Comparison of ENCODE assay signal across 26 cellular contexts in the genomic region with DNA sequence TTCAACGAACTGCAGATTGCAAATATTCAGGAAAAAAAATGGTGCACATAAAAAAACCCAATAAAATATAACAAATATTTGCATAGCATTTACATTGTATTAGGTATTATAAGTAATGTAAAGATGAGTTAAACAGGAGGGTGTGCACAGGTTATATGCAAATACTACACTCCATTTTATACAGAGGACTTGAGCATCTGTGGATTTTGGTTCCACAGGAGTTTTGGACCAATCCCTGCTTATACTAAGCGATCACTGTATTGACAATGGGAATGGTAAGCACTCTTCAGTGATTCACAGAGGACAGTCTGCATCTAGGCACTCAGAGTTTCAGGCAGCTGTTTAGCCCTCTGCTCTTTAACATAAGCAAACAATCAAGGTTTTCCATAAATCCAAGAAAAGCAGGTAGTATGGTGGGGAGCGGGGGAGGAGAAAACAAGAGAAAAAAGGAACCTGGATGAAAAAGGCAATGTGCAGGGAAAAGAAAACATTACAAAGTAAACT.
DNase-seq lines count a peak whose midpoint lies in the region; ATAC-seq, FAIRE-seq and TF ChIP-seq lines count a peak whose summit lies in the region.
"Had no signal": no experiment of that assay in that cellular context is flagged by ENCODE, and none has a peak within 500 bp of the region (broad histone marks: within the 10 kb centered on the region; RNA-seq: fewer than 3 reads in every experiment).

No MANE protein-coding gene starts in this region.

- TF ChIP-seq CTCF in A549 (IDR thresholded peaks at IDR 0.05) (no peak), GM23338 (conservative IDR thresholded peaks at IDR 0.05; ENCODE audit: low read depth in 2 of 2) (no peak), chondrocyte (IDR thresholded peaks at IDR 0.05) (no peak), prostate gland (IDR thresholded peaks at IDR 0.05) (no peak)

- H3K4me3 ChIP-seq in A549 (peak overlapping the region; percentile 32; the same call in 2 of the 3 replicates), GM23338 (no peak overlapping the region), prostate gland (no peak overlapping the region)
- H3K4me3 ChIP-seq: spleen, suprapubic skin had no signal

- H3K27ac Mint-ChIP-seq in GM23338 (no peak overlapping the region), chondrocyte (ENCODE audit: unreplicated experiment) (peak overlapping the region; percentile 86)
- H3K27ac Mint-ChIP-seq: activated naive CD8-positive, alpha-beta T cell; activated T-helper 17 cell treated with anti-CD3 and anti-CD28 coated beads, Interleukin-2, amount 50 U/mL, for 72 hours; naive thymus-derived CD4-positive, alpha-beta T cell; stimulated activated naive B cell treated with anti-CD40 and anti-IgM and Interleukin-4, amounts not matched to agents 10 μg/mL and 1 μg/mL and 100 μg/mL, for 72 hours had no signal

- DNase-seq in A549 (ENCODE audit: low read depth in 1 of 2, low spot score in 1 of 2) (no peak), GM23338 (ENCODE audit: low spot score) (peak; percentile 12), NCI-H748 (lab: John Stamatoyannopoulos, UW; ENCODE audit: unreplicated experiment) (peak; percentile 60), chondrocyte (ENCODE audit: low spot score) (no peak), NCI-H69 (lab: John Stamatoyannopoulos, UW) (no peak), prostate gland (ENCODE audit: low spot score) (no peak), RCC 7860 (ENCODE audit: low spot score) (no peak)
- DNase-seq: activated CD8-positive, alpha-beta memory T cell treated with anti-CD3 and anti-CD28 coated beads, Interleukin-2, amount 50 U/mL, for 48 hours; aorta; left colon; naive thymus-derived CD4-positive, alpha-beta T cell; NCI-H1105; NCI-H2029 treated with DMSO at 0.1 percent for 48 hours; NCI-H446 treated with DMSO at 0.1 percent for 48 hours; nucleus accumbens; retina; spleen; stimulated activated CD4-positive, alpha-beta T cell treated with anti-CD3 and anti-CD28 coated beads, Interleukin-4, amount 100 ng/mL, for 24 hours; stimulated activated naive B cell treated with anti-CD40 and anti-IgM and Interleukin-4, amounts not matched to agents 10 μg/mL and 1 μg/mL and 100 μg/mL, for 72 hours had no signal

- H3K9me3 ChIP-seq in A549 (peaks cover 11% of the 10 kb centered on the region; the same call in 1 of the 3 replicates), prostate gland (no peaks in the 10 kb centered on the region)
- H3K9me3 ChIP-seq: spleen, suprapubic skin had no signal

- ATAC-seq in A549 (peak in 1 of 2 experiments; percentile 66; a peak in 3 of 6 replicates), GM23338 (peak; percentile 65), HG03095 (IDR thresholded peaks at IDR 0.05; ENCODE audit: unreplicated experiment) (no peak)
- ATAC-seq: activated T-helper 17 cell treated with anti-CD3 and anti-CD28 coated beads, Interleukin-2, amount 50 U/mL, for 72 hours; left colon; naive thymus-derived CD4-positive, alpha-beta T cell; stimulated activated naive B cell treated with anti-CD40 and anti-IgM and Interleukin-4, amounts not matched to agents 10 μg/mL and 1 μg/mL and 100 μg/mL, for 72 hours had no signal

- no peaks in the 10 kb centered on the region for H3K36me3 Mint-ChIP-seq in GM23338 (ENCODE audit: low read depth)
- H3K36me3 Mint-ChIP-seq in chondrocyte (ENCODE audit: low read depth): peaks cover 1% of the 10 kb centered on the region
- H3K36me3 Mint-ChIP-seq: activated naive CD8-positive, alpha-beta T cell; naive thymus-derived CD4-positive, alpha-beta T cell; stimulated activated naive B cell treated with anti-CD40 and anti-IgM and Interleukin-4, amounts not matched to agents 10 μg/mL and 1 μg/mL and 100 μg/mL, for 72 hours had no signal

- POLR2A ChIA-PET in A549 (lab: Yijun Ruan, JAX): no interaction called here

- H3K79me2 ChIP-seq in GM23338 (replicated peaks; ENCODE audit: insufficient read depth): no peaks in the 10 kb centered on the region

- H3K27ac ChIP-seq in A549: peak overlapping the region; percentile 50 to 67
- no peak overlapping the region for H3K27ac ChIP-seq in GM23338 (ENCODE audit: low read depth)
- no peak overlapping the region for H3K27ac ChIP-seq in prostate gland
- H3K27ac ChIP-seq: spleen, suprapubic skin, VCaP had no signal

- FAIRE-seq in A549 (lab: Jason Lieb, UNC) (no peak), RCC 7860 (lab: Jason Lieb, UNC) (no peak)
- FAIRE-seq: HepG2 had no signal

- H3F3A ChIP-seq in GM23338 (replicated peaks; ENCODE audit: low read depth): no peaks in the 10 kb centered on the region

- H3K9me2 ChIP-seq in GM23338 (ENCODE audit: insufficient read depth): no peaks in the 10 kb centered on the region

- no peak for TF ChIP-seq EP300 in A549 (IDR thresholded peaks at IDR 0.05)

- no peaks in the 10 kb centered on the region for H4K20me1 ChIP-seq in GM23338 (replicated peaks; ENCODE audit: insufficient read depth)

- peaks cover 19% of the 10 kb centered on the region for H3K4me1 Mint-ChIP-seq in GM23338
- peaks cover 32% of the 10 kb centered on the region for H3K4me1 Mint-ChIP-seq in chondrocyte (ENCODE audit: low read depth)
- H3K4me1 Mint-ChIP-seq: activated T-helper 17 cell treated with anti-CD3 and anti-CD28 coated beads, Interleukin-2, amount 50 U/mL, for 72 hours; central memory CD8-positive, alpha-beta T cell; naive thymus-derived CD4-positive, alpha-beta T cell; stimulated activated naive B cell treated with anti-CD40 and anti-IgM and Interleukin-4, amounts not matched to agents 10 μg/mL and 1 μg/mL and 100 μg/mL, for 72 hours had no signal

- H3K27me3 Mint-ChIP-seq in GM23338 (ENCODE audit: insufficient read depth, low read depth, poor library complexity): no peaks in the 10 kb centered on the region
- H3K27me3 Mint-ChIP-seq in chondrocyte (ENCODE audit: low read depth): no peaks in the 10 kb centered on the region

- peak overlapping the region; percentile 65 for H3K4me2 ChIP-seq in A549
- peak overlapping the region; percentile 13; the same call in 1 of the 2 replicates for H3K4me2 ChIP-seq in GM23338

- no peak overlapping the region for H2AFZ ChIP-seq in GM23338

- 55% methylated on average over 3 of the region's 3 CpGs for WGBS in A549 (ENCODE audit: missing lambda C conversion rate)
- WGBS in prostate gland: 84% methylated on average over 3 of the region's 3 CpGs

- no peak for TF ChIP-seq POLR2A in A549 (IDR thresholded peaks at IDR 0.05; ENCODE audit: low read length)
- TF ChIP-seq POLR2A in prostate gland (IDR thresholded peaks at IDR 0.05): no peak

- H3K4me1 ChIP-seq in A549 (peaks cover 18% of the 10 kb centered on the region), GM23338 (ENCODE audit: insufficient read depth) (peaks cover 15% of the 10 kb centered on the region), prostate gland (replicated peaks) (no peaks in the 10 kb centered on the region)
- H3K4me1 ChIP-seq: spleen, suprapubic skin had no signal

- H3K4me3 Mint-ChIP-seq in GM23338 (no peak overlapping the region), chondrocyte (ENCODE audit: unreplicated experiment) (peak overlapping the region; percentile 53)
- H3K4me3 Mint-ChIP-seq: activated naive CD8-positive, alpha-beta T cell; activated T-helper 17 cell treated with anti-CD3 and anti-CD28 coated beads, Interleukin-2, amount 50 U/mL, for 72 hours; central memory CD8-positive, alpha-beta T cell; naive thymus-derived CD4-positive, alpha-beta T cell; stimulated activated naive B cell treated with anti-CD40 and anti-IgM and Interleukin-4, amounts not matched to agents 10 μg/mL and 1 μg/mL and 100 μg/mL, for 72 hours had no signal

- H3K9me3 Mint-ChIP-seq in GM23338 (no peaks in the 10 kb centered on the region), chondrocyte (ENCODE audit: low read depth) (no peaks in the 10 kb centered on the region)
- H3K9me3 Mint-ChIP-seq: activated T-helper 17 cell treated with anti-CD3 and anti-CD28 coated beads, Interleukin-2, amount 50 U/mL, for 72 hours; central memory CD8-positive, alpha-beta T cell had no signal

- CTCF ChIA-PET in A549 (lab: Yijun Ruan, JAX): interaction anchor here (0.7 to 1.1 kb wide), 2 partner anchors 195 to 1609 kb away, joined by 3 read pairs; no protein-coding TSS in a partner anchor

- no peaks in the 10 kb centered on the region for H3K36me3 ChIP-seq in GM23338 (ENCODE audit: insufficient read depth)
- no peaks in the 10 kb centered on the region for H3K36me3 ChIP-seq in prostate gland
- H3K36me3 ChIP-seq: spleen, suprapubic skin had no signal

- intact Hi-C loops in prostate gland (cut with DNase I): no loop called here

- no peaks in the 10 kb centered on the region for H3K27me3 ChIP-seq in GM23338 (ENCODE audit: insufficient read depth)
- no peaks in the 10 kb centered on the region for H3K27me3 ChIP-seq in prostate gland (replicated peaks; ENCODE audit: insufficient read depth)
- H3K27me3 ChIP-seq: suprapubic skin had no signal

- no peak for TF ChIP-seq RAD21 in A549 (conservative IDR thresholded peaks at IDR 0.05 in 1 of 2, IDR thresholded peaks at IDR 0.05 in 1 of 2)

TF ChIP-seq in A549, 52 proteins besides CTCF, POLR2A, EP300 and RAD21 (continues in another document):
- TF ChIP-seq PHF8 (IDR thresholded peaks at IDR 0.05; ENCODE audit: borderline replicate concordance, low read depth) (no peak), HOXA7 (CRISPR knock-in tag; IDR thresholded peaks at IDR 0.05) (no peak), KDM5A (IDR thresholded peaks at IDR 0.05) (no peak)
- TF ChIP-seq, protein P1, sequence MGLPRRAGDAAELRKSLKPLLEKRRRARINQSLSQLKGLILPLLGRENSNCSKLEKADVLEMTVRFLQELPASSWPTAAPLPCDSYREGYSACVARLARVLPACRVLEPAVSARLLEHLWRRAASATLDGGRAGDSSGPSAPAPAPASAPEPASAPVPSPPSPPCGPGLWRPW (IDR thresholded peaks at IDR 0.05): no peak
- TF ChIP-seq, protein P2, sequence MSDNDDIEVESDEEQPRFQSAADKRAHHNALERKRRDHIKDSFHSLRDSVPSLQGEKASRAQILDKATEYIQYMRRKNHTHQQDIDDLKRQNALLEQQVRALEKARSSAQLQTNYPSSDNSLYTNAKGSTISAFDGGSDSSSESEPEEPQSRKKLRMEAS (IDR thresholded peaks at IDR 0.05): no peak

TF ChIP-seq in GM23338, 12 proteins besides CTCF, POLR2A, EP300 and RAD21 (continues in another document):
- TF ChIP-seq CREB1 (CRISPR knock-in tag; IDR thresholded peaks at IDR 0.05; ENCODE audit: low read depth) (no peak), NANOG (IDR thresholded peaks at IDR 0.05; ENCODE audit: borderline replicate concordance) (no peak), ZNF331 (CRISPR knock-in tag; IDR thresholded peaks at IDR 0.05; ENCODE audit: low read depth) (no peak), EZH2phosphoT487 (IDR thresholded peaks at IDR 0.05; ENCODE audit: unreplicated experiment) (no peak), EZH2 (IDR thresholded peaks at IDR 0.05; ENCODE audit: low read depth, unreplicated experiment) (no peak), ZNF114 (CRISPR knock-in tag; IDR thresholded peaks at IDR 0.05) (no peak), POLR2AphosphoS5 (IDR thresholded peaks at IDR 0.05; ENCODE audit: low read depth) (no peak)

Comparison
In these comparisons a context has a peak if more than half of its experiments do, and no peak if none do; other contexts are left out.
1. DNase-seq: peak in GM23338 (single experiment) and NCI-H748 (single experiment); none in A549 (0 of 2), chondrocyte (single experiment), NCI-H69 (single experiment), prostate gland (single experiment) and RCC 7860 (single experiment).
2. H3K27ac ChIP-seq: peak in A549 (2 of 2); none in GM23338 (single experiment) and prostate gland (0 of 2).